ENCODE assay signal across 14 cellular contexts in genomic region chr9:93588641-93589609, GRCh38. TPM values are rescaled to one million over a fixed set of nuclear protein-coding genes. Genes with fewer than 3 reads are reported as not detected.
DNase-seq lines count a peak whose midpoint lies in the region; ATAC-seq, FAIRE-seq and TF ChIP-seq lines count a peak whose summit lies in the region.
"Had no signal": no experiment of that assay in that cellular context is flagged by ENCODE, and none has a peak within 500 bp of the region (broad histone marks: within the 10 kb centered on the region; RNA-seq: fewer than 3 reads in every experiment).

No MANE protein-coding gene starts in this region.

- 80% methylated on average over 8 of the region's 12 CpGs for WGBS in HepG2 (ENCODE audit: low lambda C conversion rate)
- 63 to 79% methylated on average over 10 to 12 of the region's 12 CpGs for WGBS in thyroid gland, 2 donors

- H3K27ac ChIP-seq in astrocyte (ENCODE audit: low read depth, low read length) (no peak overlapping the region), HepG2 (ENCODE audit: extremely low read length, insufficient read depth, low read length) (peak overlapping the region; percentile 32), thyroid gland (peak overlapping the region; percentile 86 to 96 (median 96))

- no peak for TF ChIP-seq EP300 in HepG2 (IDR thresholded peaks at IDR 0.05; ENCODE audit: low read depth in 2 of 2, low read length in 2 of 2)
- TF ChIP-seq EP300 in HepG2 (CRISPR knock-in tag; IDR thresholded peaks at IDR 0.05; ENCODE audit: borderline replicate concordance) = no peak

- peak overlapping the region; percentile 46 for H3K4me2 ChIP-seq in astrocyte (ENCODE audit: low read length)
- H3K4me2 ChIP-seq in HepG2 (ENCODE audit: low read depth, low read length) = peak overlapping the region; percentile 61
- H3K4me2 ChIP-seq: GM23338 had no signal

- FAIRE-seq in astrocyte (lab: Jason Lieb, UNC) (no peak), HepG2 (lab: Jason Lieb, UNC) (no peak)
- FAIRE-seq: urothelium cell line had no signal

- H2AFZ ChIP-seq in astrocyte (ENCODE audit: low read depth, low read length) = no peak overlapping the region
- no peak overlapping the region for H2AFZ ChIP-seq in HepG2 (ENCODE audit: low read length)
- H2AFZ ChIP-seq: GM23338 had no signal

- H3K4me1 Mint-ChIP-seq in activated naive CD8-positive, alpha-beta T cell treated with anti-CD3 and anti-CD28 coated beads, Interleukin-2, amount 10 ng/mL, durations not matched to agents 7 days and 5 days = peaks cover 15% of the 10 kb centered on the region
- H3K4me1 Mint-ChIP-seq in activated naive CD8-positive, alpha-beta T cell treated with anti-CD3 and anti-CD28 coated beads, Interleukin-2, amount 50 U/mL, for 24 hours = peaks cover 21% of the 10 kb centered on the region
- H3K4me1 Mint-ChIP-seq in astrocyte (ENCODE audit: low read depth, unreplicated experiment) = peaks cover 24% of the 10 kb centered on the region

- CTCF ChIA-PET in HepG2 (lab: Yijun Ruan, JAX; ENCODE audit: low intra/inter-chr PET ratio, low total read pairs) = no interaction called here

- H3K4me1 ChIP-seq in astrocyte (ENCODE audit: insufficient read depth, low read length) (peaks cover 11% of the 10 kb centered on the region), HepG2 (ENCODE audit: insufficient read depth, low read length) (peaks cover 67% of the 10 kb centered on the region), thyroid gland (peaks cover 60 to 83% of the 10 kb centered on the region in 2 donors)

- no peak for ATAC-seq in activated naive CD8-positive, alpha-beta T cell treated with anti-CD3 and anti-CD28 coated beads, Interleukin-2, amount 10 ng/mL, durations not matched to agents 7 days and 5 days (ENCODE audit: low read depth)
- ATAC-seq in activated naive CD8-positive, alpha-beta T cell treated with anti-CD3 and anti-CD28 coated beads, Interleukin-2, amount 50 U/mL, for 24 hours = no peak
- no peak for ATAC-seq in HepG2
- no peak for ATAC-seq in GM18907 (IDR thresholded peaks at IDR 0.05; ENCODE audit: unreplicated experiment)
- no peak for ATAC-seq in GM18870 (IDR thresholded peaks at IDR 0.05; ENCODE audit: unreplicated experiment)

- POLR2A ChIA-PET in activated naive CD8-positive, alpha-beta T cell treated with anti-CD3 and anti-CD28 coated beads, Interleukin-2, amount 10 ng/mL, durations not matched to agents 7 days and 5 days (lab: Charles Lee) = interaction anchor here (1.0 kb wide), 1 partner anchor 10 kb away, joined by 4 read pairs; no protein-coding TSS in a partner anchor
- POLR2A ChIA-PET in HepG2 (lab: Yijun Ruan, JAX) = interaction anchor here (1.1 to 2.4 kb wide), 2 partner anchors 14 to 22 kb away, joined by 5 to 7 read pairs; no protein-coding TSS in a partner anchor

- intact Hi-C loops in HepG2 (cut with micrococcal nuclease; ENCODE audit: unreplicated experiment) = no loop called here
- intact Hi-C loops in thyroid gland (cut with DNase I) = no loop called here

- H3K9me3 Mint-ChIP-seq in activated naive CD8-positive, alpha-beta T cell treated with anti-CD3 and anti-CD28 coated beads, Interleukin-2, amount 10 ng/mL, durations not matched to agents 7 days and 5 days = peaks cover 9% of the 10 kb centered on the region
- H3K9me3 Mint-ChIP-seq in activated naive CD8-positive, alpha-beta T cell treated with anti-CD3 and anti-CD28 coated beads, Interleukin-2, amount 50 U/mL, for 24 hours = peaks cover 8% of the 10 kb centered on the region
- peaks cover 19% of the 10 kb centered on the region for H3K9me3 Mint-ChIP-seq in astrocyte (ENCODE audit: unreplicated experiment)
- H3K9me3 Mint-ChIP-seq: GM23338 had no signal

- H3K4me3 Mint-ChIP-seq in activated naive CD8-positive, alpha-beta T cell treated with anti-CD3 and anti-CD28 coated beads, Interleukin-2, amount 10 ng/mL, durations not matched to agents 7 days and 5 days = no peak overlapping the region
- no peak overlapping the region for H3K4me3 Mint-ChIP-seq in activated naive CD8-positive, alpha-beta T cell treated with anti-CD3 and anti-CD28 coated beads, Interleukin-2, amount 50 U/mL, for 24 hours
- peak overlapping the region; percentile 43 for H3K4me3 Mint-ChIP-seq in astrocyte (ENCODE audit: unreplicated experiment)
- H3K4me3 Mint-ChIP-seq: activated CD4-positive, alpha-beta T cell treated with anti-CD3 and anti-CD28 coated beads, Interleukin-2, amount 10 ng/mL, durations not matched to agents 7 days and 5 days; GM23338; T-helper 1 cell treated with Interleukin-12 subunit alpha and Interleukin-12 subunit beta and Interleukin-4 antibody, amounts not matched to agents 30 μg/mL and 1 μg/mL, for 36 hours had no signal

- H4K20me1 ChIP-seq in astrocyte (ENCODE audit: insufficient read depth, low read length) = peaks cover 95% of the 10 kb centered on the region
- H4K20me1 ChIP-seq in HepG2 (ENCODE audit: insufficient read depth, low read length) = no peaks in the 10 kb centered on the region; the same call in 1 of the 2 replicates

- TF ChIP-seq CTCF in astrocyte (IDR thresholded peaks at IDR 0.05; ENCODE audit: insufficient read depth, low read depth, low read length) (no peak), HepG2 (CRISPR knock-in tag; IDR thresholded peaks at IDR 0.05) (no peak), thyroid gland (IDR thresholded peaks at IDR 0.05) (no peak)

- H3K9me3 ChIP-seq in astrocyte (ENCODE audit: insufficient read depth, low read depth, low read length) (peaks cover 2% of the 10 kb centered on the region), HepG2 (ENCODE audit: low read length) (no peaks in the 10 kb centered on the region), thyroid gland (no peaks in the 10 kb centered on the region)

- H3K36me3 Mint-ChIP-seq in activated naive CD8-positive, alpha-beta T cell treated with anti-CD3 and anti-CD28 coated beads, Interleukin-2, amount 10 ng/mL, durations not matched to agents 7 days and 5 days = peaks cover 12% of the 10 kb centered on the region
- peaks cover 13% of the 10 kb centered on the region for H3K36me3 Mint-ChIP-seq in activated naive CD8-positive, alpha-beta T cell treated with anti-CD3 and anti-CD28 coated beads, Interleukin-2, amount 50 U/mL, for 24 hours (ENCODE audit: low read depth)
- peaks cover 18% of the 10 kb centered on the region for H3K36me3 Mint-ChIP-seq in astrocyte (ENCODE audit: low read depth, unreplicated experiment)

- no peaks in the 10 kb centered on the region for H3K27me3 Mint-ChIP-seq in activated naive CD8-positive, alpha-beta T cell treated with anti-CD3 and anti-CD28 coated beads, Interleukin-2, amount 10 ng/mL, durations not matched to agents 7 days and 5 days
- H3K27me3 Mint-ChIP-seq in activated naive CD8-positive, alpha-beta T cell treated with anti-CD3 and anti-CD28 coated beads, Interleukin-2, amount 50 U/mL, for 24 hours = no peaks in the 10 kb centered on the region
- no peaks in the 10 kb centered on the region for H3K27me3 Mint-ChIP-seq in astrocyte (ENCODE audit: low read depth, unreplicated experiment)
- H3K27me3 Mint-ChIP-seq: activated CD4-positive, alpha-beta T cell treated with anti-CD3 and anti-CD28 coated beads, Interleukin-2, amount 10 ng/mL, durations not matched to agents 7 days and 5 days had no signal

- no peak for TF ChIP-seq POLR2A in HepG2 (IDR thresholded peaks at IDR 0.05; ENCODE audit: insufficient read depth in 1 of 2, low read depth in 2 of 2, low read length in 2 of 2)
- TF ChIP-seq POLR2A in thyroid gland (IDR thresholded peaks at IDR 0.05) = no peak

- H3K9ac ChIP-seq in astrocyte (ENCODE audit: low read length) (no peak overlapping the region), HepG2 (ENCODE audit: insufficient read depth, low read depth, low read length) (no peak overlapping the region)

- no peak overlapping the region for H3K4me3 ChIP-seq in astrocyte (ENCODE audit: insufficient read depth, low read depth, low read length)
- H3K4me3 ChIP-seq in HepG2 (replicated peaks in 1 of 3; ENCODE audit: insufficient read depth in 1 of 3, low read depth in 2 of 3, low read length in 3 of 3) = peak overlapping the region in 1 of 3 experiments; percentile 5; a peak in 1 of 6 replicates
- H3K4me3 ChIP-seq in thyroid gland (replicated peaks in 1 of 3) = no peak overlapping the region
- H3K4me3 ChIP-seq: GM23338 had no signal

- H3K27me3 ChIP-seq in astrocyte (ENCODE audit: insufficient read depth, low read length) = no peaks in the 10 kb centered on the region
- no peaks in the 10 kb centered on the region for H3K27me3 ChIP-seq in HepG2 (ENCODE audit: control insufficient read depth in 1 of 2, insufficient read depth in 2 of 2, low read length in 2 of 2)
- no peaks in the 10 kb centered on the region for H3K27me3 ChIP-seq in thyroid gland

- H3K79me2 ChIP-seq in astrocyte (ENCODE audit: insufficient read depth, low read length) (peaks cover 95% of the 10 kb centered on the region), HepG2 (ENCODE audit: insufficient read depth, low read length) (peaks cover 39% of the 10 kb centered on the region)

- no peaks in the 10 kb centered on the region for H3K36me3 ChIP-seq in astrocyte (ENCODE audit: insufficient read depth, low read length)
- no peaks in the 10 kb centered on the region for H3K36me3 ChIP-seq in HepG2 (replicated peaks in 1 of 2; ENCODE audit: control insufficient read depth in 1 of 2, insufficient read depth in 2 of 2, low read length in 2 of 2)
- no peaks in the 10 kb centered on the region for H3K36me3 ChIP-seq in thyroid gland

- no TSS peak for BruUV-seq in HepG2 (replicated peaks; lab: Mats Ljungman, UMichigan)

- in situ Hi-C loops in HepG2 (cut with HindIII; ENCODE audit: extremely low pct_ligation_motif_present, low pct_unique_long_range_greater_than_20kb) = no loop called here

- peak; percentile 7 for DNase-seq in activated naive CD8-positive, alpha-beta T cell treated with anti-CD3 and anti-CD28 coated beads, Interleukin-2, amount 10 ng/mL, durations not matched to agents 7 days and 5 days
- no peak for DNase-seq in activated naive CD8-positive, alpha-beta T cell treated with anti-CD3 and anti-CD28 coated beads, Interleukin-2, amount 50 U/mL, for 24 hours
- DNase-seq in astrocyte (ENCODE audit: low read depth) (peak; percentile 12), HepG2 (ENCODE audit: low spot score) (no peak), thyroid gland (no peak), pons (ENCODE audit: low spot score) (no peak)
- DNase-seq: activated CD4-positive, alpha-beta T cell treated with anti-CD3 and anti-CD28 coated beads, Interleukin-2, amount 10 ng/mL, durations not matched to agents 7 days and 5 days; activated naive CD4-positive, alpha-beta T cell treated with Interleukin-2 at 50 U/mL for 16 hours; NCI-H2107 had no signal

- no peak overlapping the region for H3K27ac Mint-ChIP-seq in activated naive CD8-positive, alpha-beta T cell treated with anti-CD3 and anti-CD28 coated beads, Interleukin-2, amount 10 ng/mL, durations not matched to agents 7 days and 5 days
- no peak overlapping the region for H3K27ac Mint-ChIP-seq in activated naive CD8-positive, alpha-beta T cell treated with anti-CD3 and anti-CD28 coated beads, Interleukin-2, amount 50 U/mL, for 24 hours
- peak overlapping the region; percentile 66 for H3K27ac Mint-ChIP-seq in astrocyte (ENCODE audit: unreplicated experiment)
- H3K27ac Mint-ChIP-seq: GM23338; T-helper 1 cell treated with Interleukin-12 subunit alpha and Interleukin-12 subunit beta and Interleukin-4 antibody, amounts not matched to agents 30 μg/mL and 1 μg/mL, for 36 hours had no signal

- TF ChIP-seq RAD21 in HepG2 (CRISPR knock-in tag; IDR thresholded peaks at IDR 0.05) = no peak

RNA-seq across cellular contexts. Expression of gene PHF2, which starts 12.5 kb away (rescaled TPM):
- 10 to 100 TPM; 27.9 to 29.5 TPM for total RNA-seq in activated naive CD8-positive, alpha-beta T cell treated with anti-CD3 and anti-CD28 coated beads, Interleukin-2, amount 10 ng/mL, durations not matched to agents 7 days and 5 days
- 12.1 and 12.3 TPM in 2 replicates for total RNA-seq in astrocyte
- total RNA-seq in HepG2 (2016; rRNA removed; fragmentation: Illumina TruSeq; extraction: Trizol) = 9.1 and 9.3 TPM in 2 replicates
- 0.81 and 1.1 TPM in 2 replicates for total RNA-seq in HepG2 (2016; cell fraction: cytosol; rRNA removed; fragmentation: Illumina TruSeq; extraction: Trizol; ENCODE audit: low read depth)
- total RNA-seq in HepG2 (2016; cell fraction: insoluble cytoplasmic fraction; rRNA removed; fragmentation: Illumina TruSeq; extraction: Trizol) = 7.2 and 9.5 TPM in 2 replicates
- total RNA-seq in HepG2 (2016; cell fraction: membrane; rRNA removed; fragmentation: Illumina TruSeq; extraction: Trizol) = 4.9 and 5.3 TPM in 2 replicates
- 8.3 and 9.2 TPM in 2 replicates for total RNA-seq in HepG2 (2016; cell fraction: nucleus; rRNA removed; fragmentation: Illumina TruSeq; extraction: Trizol)
- 6.6 and 7.0 TPM in 2 replicates for polyA plus RNA-seq in HepG2 (2011; rRNA removed)
- 4.2 and 4.7 TPM in 2 replicates for polyA plus RNA-seq in HepG2 (2011; cell fraction: cytosol; rRNA removed)
- polyA plus RNA-seq in HepG2 (2011; cell fraction: nucleus; rRNA removed) = 10.7 and 12.3 TPM in 2 replicates
- polyA plus RNA-seq in HepG2 (2012) = 6.9 and 7.1 TPM in 2 replicates
- 0.63 TPM in 2 replicates for polyA plus RNA-seq in HepG2 (2016; cell fraction: cytosol; fragmentation: Illumina TruSeq; extraction: Trizol; ENCODE audit: low read depth)
- polyA plus RNA-seq in HepG2 (2016; cell fraction: insoluble cytoplasmic fraction; fragmentation: Illumina TruSeq; extraction: Trizol; ENCODE audit: low read depth) = 9.5 and 12.0 TPM in 2 replicates
- polyA plus RNA-seq in HepG2 (2016; cell fraction: membrane; fragmentation: Illumina TruSeq; extraction: Trizol; ENCODE audit: low read depth) = 3.9 and 4.0 TPM in 2 replicates
- polyA plus RNA-seq in HepG2 (2016; cell fraction: nucleus; fragmentation: Illumina TruSeq; extraction: Trizol; ENCODE audit: insufficient read depth, low read depth) = 23.0 and 24.9 TPM in 2 replicates
- polyA minus RNA-seq in HepG2 (2011; rRNA and poly(A)+ RNA removed; ENCODE audit: low replicate concordance) = 4.6 and 6.3 TPM in 2 replicates
- polyA minus RNA-seq in HepG2 (2011; cell fraction: cytosol; rRNA and poly(A)+ RNA removed) = 4.8 and 5.0 TPM in 2 replicates
- 4.2 and 5.1 TPM in 2 replicates for polyA minus RNA-seq in HepG2 (2011; cell fraction: nucleus; rRNA and poly(A)+ RNA removed)
- 10 to 100 TPM; 32.8 to 50.1 (median 33.0) TPM for total RNA-seq in thyroid gland

Comparison
In these comparisons a context has a peak if more than half of its experiments do, and no peak if none do; other contexts are left out.
1. DNase-seq: peak in activated naive CD8-positive, alpha-beta T cell treated with anti-CD3 and anti-CD28 coated beads, Interleukin-2, amount 10 ng/mL, durations not matched to agents 7 days and 5 days (single experiment) and astrocyte (single experiment); none in activated naive CD8-positive, alpha-beta T cell treated with anti-CD3 and anti-CD28 coated beads, Interleukin-2, amount 50 U/mL, for 24 hours (single experiment), HepG2 (single experiment), thyroid gland (0 of 2) and pons (single experiment).